Comparison of ENCODE assay signal across 22 cellular contexts in the genomic region with DNA sequence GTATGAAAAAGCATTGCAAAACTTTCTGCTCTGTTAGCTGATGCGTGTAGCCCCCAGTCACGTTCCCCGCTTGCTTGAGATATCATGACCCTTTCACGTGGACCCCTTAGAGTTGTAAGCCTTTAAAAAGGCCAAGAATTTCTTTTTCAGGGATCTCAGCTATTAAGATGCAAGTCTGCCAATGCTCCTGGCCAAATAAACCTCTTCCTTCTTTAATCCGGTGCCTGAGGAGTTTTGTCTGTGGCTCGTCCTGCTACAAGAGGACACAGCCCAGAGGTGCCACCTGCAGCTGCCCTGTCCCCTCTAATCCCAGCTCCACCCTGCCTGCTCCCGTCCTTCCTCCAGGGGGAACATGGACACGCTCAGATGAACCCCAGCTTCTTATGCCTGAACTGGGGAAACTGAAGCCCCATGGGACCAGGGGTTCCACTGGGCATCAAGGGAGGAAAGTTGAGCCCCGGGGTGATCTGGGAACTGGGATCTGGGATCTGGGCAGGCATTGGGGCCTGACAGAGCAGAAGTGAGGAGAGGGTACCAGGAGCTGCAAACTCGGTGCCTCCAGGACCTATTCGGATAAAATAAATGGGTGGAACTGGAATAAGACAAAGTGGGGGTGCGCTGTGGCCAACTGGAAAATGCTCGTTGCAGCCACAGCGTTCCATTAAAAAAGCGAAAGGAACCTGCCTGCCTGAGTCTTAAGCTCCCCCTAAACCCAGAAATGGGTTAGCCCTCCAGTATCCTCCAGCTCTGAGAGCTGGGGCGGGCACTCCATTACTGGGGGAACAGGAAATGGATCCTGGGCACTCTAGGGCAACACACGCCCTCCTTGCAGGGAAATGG. TPM values are rescaled to one million over a fixed set of nuclear protein-coding genes. Genes with fewer than 3 reads are reported as not detected.
DNase-seq lines count a peak whose midpoint lies in the region; ATAC-seq and TF ChIP-seq lines count a peak whose summit lies in the region.
"Had no signal": no experiment of that assay in that cellular context is flagged by ENCODE, and none has a peak within 500 bp of the region (broad histone marks: within the 10 kb centered on the region; RNA-seq: fewer than 3 reads in every experiment).

No MANE protein-coding gene starts in this region.

- H3K36me3 Mint-ChIP-seq in CD4-positive, alpha-beta T cell (ENCODE audit: low read depth) = no peaks in the 10 kb centered on the region

- no peak for ATAC-seq in CD4-positive, alpha-beta T cell (ENCODE audit: poor library complexity)
- ATAC-seq: activated CD8-positive, alpha-beta T cell treated with anti-CD3 and anti-CD28 coated beads for 36 hours; heart right ventricle; left lung had no signal

- intact Hi-C loops in CD4-positive, alpha-beta T cell (cut with DNase I, micrococcal nuclease) = no loop called here

- H3K27me3 ChIP-seq in CD4-positive, alpha-beta T cell (ENCODE audit: control insufficient read depth, insufficient read depth, low read length) = no peaks in the 10 kb centered on the region
- H3K27me3 ChIP-seq: dorsolateral prefrontal cortex, heart right ventricle, sigmoid colon had no signal

- no peak overlapping the region for H3K4me3 Mint-ChIP-seq in CD4-positive, alpha-beta T cell
- H3K4me3 Mint-ChIP-seq: activated CD8-positive, alpha-beta T cell treated with anti-CD3 and anti-CD28 coated beads for 36 hours; neural crest cell had no signal

- DNase-seq in CD4-positive, alpha-beta T cell = no peak
- DNase-seq in OCI-M1 (lab: John Stamatoyannopoulos, UW) (peak; percentile 34), iPS-NIHi11 (ENCODE audit: low spot score) (peak; percentile 7), RWPE1 (ENCODE audit: low spot score) (no peak), midbrain (lab: John Stamatoyannopoulos, UW) (no peak), amniotic stem cell (lab: John Stamatoyannopoulos, UW) (no peak)
- DNase-seq: ACHN; activated CD8-positive, alpha-beta T cell treated with anti-CD3 and anti-CD28 coated beads for 36 hours; activated gamma-delta T cell; amygdala; C1 segment of cervical spinal cord; dorsolateral prefrontal cortex; heart right ventricle; left lung; NCI-H1092; NCI-H1930; NCI-H774; sigmoid colon; substantia nigra had no signal

- H3K9me3 Mint-ChIP-seq in CD4-positive, alpha-beta T cell = no peaks in the 10 kb centered on the region
- H3K9me3 Mint-ChIP-seq: activated CD8-positive, alpha-beta T cell treated with anti-CD3 and anti-CD28 coated beads for 36 hours had no signal

- H3K27ac Mint-ChIP-seq in CD4-positive, alpha-beta T cell = peak overlapping the region; percentile 18
- H3K27ac Mint-ChIP-seq: activated CD8-positive, alpha-beta T cell treated with anti-CD3 and anti-CD28 coated beads for 36 hours had no signal

- peaks cover 37% of the 10 kb centered on the region for H3K4me1 Mint-ChIP-seq in CD4-positive, alpha-beta T cell (ENCODE audit: low read depth)

- POLR2A ChIA-PET in CD4-positive, alpha-beta T cell (lab: Charles Lee) = interaction anchor here (0.6 to 5.0 kb wide), 6 partner anchors 13 to 298 kb away, joined by 3 to 41 read pairs (median 8); partner anchors contain the start of genes INO80E, PAGR1 and TAOK2
- POLR2A ChIA-PET in RWPE1 (lab: Yijun Ruan, JAX; ENCODE audit: low non-redundant PET) = no interaction called here

- H3K9me3 ChIP-seq in CD4-positive, alpha-beta T cell (ENCODE audit: control insufficient read depth, low read length) = no peaks in the 10 kb centered on the region
- H3K9me3 ChIP-seq: heart right ventricle, left lung, sigmoid colon had no signal

- H3K27ac ChIP-seq in CD4-positive, alpha-beta T cell (ENCODE audit: low read depth, low read length) = no peak overlapping the region
- H3K27ac ChIP-seq in RWPE1 = no peak overlapping the region
- H3K27ac ChIP-seq: dorsolateral prefrontal cortex, heart right ventricle, left lung, sigmoid colon had no signal

- no peaks in the 10 kb centered on the region for H3K27me3 Mint-ChIP-seq in CD4-positive, alpha-beta T cell
- H3K27me3 Mint-ChIP-seq: activated CD8-positive, alpha-beta T cell treated with anti-CD3 and anti-CD28 coated beads for 36 hours had no signal

- CTCF ChIA-PET in CD4-positive, alpha-beta T cell (lab: Charles Lee) = interaction anchor here (3.3 to 5.3 kb wide), 2 partner anchors 11 to 150 kb away, joined by 27 to 49 read pairs; no protein-coding TSS in a partner anchor
- CTCF ChIA-PET in RWPE1 (lab: Yijun Ruan, JAX) = interaction anchor here (0.5 to 2.2 kb wide), 4 partner anchors 30 to 1207 kb away, joined by 3 to 7 read pairs (median 4); partner anchors contain the start of gene CLN3

- no peak for TF ChIP-seq CTCF in CD4-positive, alpha-beta T cell (IDR thresholded peaks at IDR 0.05)
- no peak for TF ChIP-seq CTCF in RWPE1 (conservative IDR thresholded peaks at IDR 0.05; ENCODE audit: low read depth)

RNA-seq across cellular contexts. Expression of gene QPRT, which starts 19.7 kb away (rescaled TPM):
- under 1 TPM; 0.19 to 0.45 TPM for total RNA-seq in CD4-positive, alpha-beta T cell

RNA-seq across cellular contexts. Expression of gene SPN, which starts 35.7 kb away (rescaled TPM):
- total RNA-seq in CD4-positive, alpha-beta T cell = 10 to 100 TPM; 45.7 to 48.3 TPM
- total RNA-seq: epithelial cell of proximal tubule, fibroblast of villous mesenchyme had no signal

RNA-seq across cellular contexts. Expression of gene C16orf54, which starts 47.1 kb away (rescaled TPM):
- total RNA-seq in CD4-positive, alpha-beta T cell = 100 to 1,000 TPM; 250 to 261 TPM
- total RNA-seq: epithelial cell of proximal tubule, fibroblast of villous mesenchyme, neural crest cell had no signal

Comparison
In these comparisons a context has a peak if more than half of its experiments do, and no peak if none do; other contexts are left out.
1. DNase-seq: peak in OCI-M1 (single experiment) and iPS-NIHi11 (single experiment); none in CD4-positive, alpha-beta T cell (0 of 10), RWPE1 (single experiment), midbrain (single experiment) and amniotic stem cell (single experiment).